15 cellular contexts compared by ENCODE assay signal in genomic region chr16:11679941-11680911, GRCh38. TPM values are rescaled to one million over a fixed set of nuclear protein-coding genes. Genes with fewer than 3 reads are reported as not detected.
DNase-seq lines count a peak whose midpoint lies in the region; ATAC-seq and TF ChIP-seq lines count a peak whose summit lies in the region.
"Had no signal": no experiment of that assay in that cellular context is flagged by ENCODE, and none has a peak within 500 bp of the region (broad histone marks: within the 10 kb centered on the region; RNA-seq: fewer than 3 reads in every experiment).

No MANE protein-coding gene starts in this region.

- H3K9me3 Mint-ChIP-seq in chondrocyte (ENCODE audit: low read depth) = no peaks in the 10 kb centered on the region

- no peaks in the 10 kb centered on the region for H3K27me3 ChIP-seq in skeletal muscle tissue (ENCODE audit: control insufficient read depth in 3 of 3, insufficient read depth in 3 of 3, low read length in 3 of 3)
- H3K27me3 ChIP-seq: MG63, transverse colon had no signal

- no peak overlapping the region for H3K4me3 Mint-ChIP-seq in chondrocyte (ENCODE audit: unreplicated experiment)

- H3K4me1 Mint-ChIP-seq in chondrocyte (ENCODE audit: low read depth) = peaks cover 39% of the 10 kb centered on the region

- no peaks in the 10 kb centered on the region for H3K9me3 ChIP-seq in skeletal muscle tissue (ENCODE audit: control insufficient read depth in 3 of 3, low read length in 3 of 3)
- H3K9me3 ChIP-seq: MG63, mucosa of descending colon, transverse colon had no signal

- TF ChIP-seq CTCF in chondrocyte (IDR thresholded peaks at IDR 0.05) = no peak

- H3K4me1 ChIP-seq in skeletal muscle tissue (ENCODE audit: control insufficient read depth in 3 of 3, insufficient read depth in 3 of 3, low read length in 3 of 3) = peaks cover 69 to 83% (median 82%) of the 10 kb centered on the region in 3 donors

- H3K27ac ChIP-seq in skeletal muscle tissue (ENCODE audit: low read depth, low read length) = peak overlapping the region; percentile 31

- DNase-seq in G401 (ENCODE audit: low spot score) (peak; percentile 30), RPMI8226 (peak; percentile 80), chondrocyte (ENCODE audit: low spot score) (peak; percentile 58), OCI-M2 (lab: John Stamatoyannopoulos, UW; ENCODE audit: unreplicated experiment) (no peak), NCI-H1048 (lab: John Stamatoyannopoulos, UW) (no peak)
- DNase-seq: activated T-cell treated with anti-CD3 and anti-CD28 coated beads, Interleukin-2, amount 50 U/mL, for 48 hours; GOT3; MG63; mucosa of descending colon; transverse colon had no signal

- no peaks in the 10 kb centered on the region for H3K27me3 Mint-ChIP-seq in chondrocyte (ENCODE audit: low read depth)

- H3K36me3 ChIP-seq in skeletal muscle tissue (ENCODE audit: control insufficient read depth in 3 of 3, insufficient read depth in 3 of 3, low read length in 3 of 3) = peaks cover 27 to 48% (median 40%) of the 10 kb centered on the region in 3 donors

- peaks cover 33% of the 10 kb centered on the region for H3K36me3 Mint-ChIP-seq in chondrocyte (ENCODE audit: low read depth)

- peak overlapping the region; percentile 58 for H3K27ac Mint-ChIP-seq in chondrocyte (ENCODE audit: unreplicated experiment)

- no peak overlapping the region for H3K4me3 ChIP-seq in skeletal muscle tissue (ENCODE audit: low read length in 3 of 3)
- H3K4me3 ChIP-seq: coronary artery, MG63, mucosa of descending colon, transverse colon had no signal

- in situ Hi-C loops in G401 (cut with HindIII; ENCODE audit: low sequenced_read_pairs) = no loop called here

- H3K9ac ChIP-seq in skeletal muscle tissue (ENCODE audit: low read depth in 1 of 3, low read length in 3 of 3) = peak overlapping the region in 1 of 3 donors; percentile 68

- ATAC-seq in HG03521 (IDR thresholded peaks at IDR 0.05; ENCODE audit: unreplicated experiment) (no peak), GM19023 (IDR thresholded peaks at IDR 0.05; ENCODE audit: unreplicated experiment) (no peak)
- ATAC-seq: mucosa of descending colon, Panc1 had no signal

RNA-seq across cellular contexts. Expression of gene SNN, which starts 12.0 kb away (rescaled TPM):
- total RNA-seq in G401 (2014; rRNA removed; shearing (Covaris generic)) = 18.2 and 28.1 TPM in 2 replicates
- total RNA-seq in chondrocyte (12.5 to 15.3 TPM (median 14.0 TPM) in 3 replicates), skeletal muscle tissue (14.6 TPM)

Comparison
In these comparisons a context has a peak if more than half of its experiments do, and no peak if none do; other contexts are left out.
1. DNase-seq: peak in G401 (single experiment), RPMI8226 (single experiment) and chondrocyte (single experiment); none in OCI-M2 (single experiment) and NCI-H1048 (single experiment).